1 cellular context compared by ENCODE assay signal in genomic region chr2:218406209-218406948, GRCh38.
TF ChIP-seq lines count a peak whose summit lies in the region.

No MANE protein-coding gene starts in this region.

TF ChIP-seq in HepG2, 621 proteins besides CTCF, POLR2A, EP300 and RAD21 (continued from another document and continues in another):
- TF ChIP-seq GMEB2 (CRISPR knock-in tag; IDR thresholded peaks at IDR 0.05; ENCODE audit: low read depth) (0 out of 2 replicates have a peak, but pooled peaks have one; percentile 50), TBX3 (IDR thresholded peaks at IDR 0.05; ENCODE audit: borderline replicate concordance) (0 out of 2 replicates have a peak, but pooled peaks have one; percentile 24), SMAD1 (CRISPR knock-in tag; IDR thresholded peaks at IDR 0.05; ENCODE audit: borderline replicate concordance, low read depth) (no peak), SNAI1 (CRISPR knock-in tag; IDR thresholded peaks at IDR 0.05; ENCODE audit: borderline replicate concordance) (peak; percentile 97), POLR2AphosphoS5 (IDR thresholded peaks at IDR 0.05; ENCODE audit: low read depth, low read length) (peak; percentile 47), TAF15 (IDR thresholded peaks at IDR 0.05; ENCODE audit: low read depth, low read length, poor library complexity, severe bottlenecking) (peak; percentile 99), CCAR2 (optimal IDR thresholded peaks at IDR 0.05; ENCODE audit: low read depth, low read length) (no peak), DPF2 (CRISPR knock-in tag; IDR thresholded peaks at IDR 0.05; ENCODE audit: borderline replicate concordance, low read depth) (0 out of 2 replicates have a peak, but pooled peaks have one; percentile 9), ZNF552 (CRISPR knock-in tag; IDR thresholded peaks at IDR 0.05; ENCODE audit: borderline replicate concordance) (no peak), ZNF710 (CRISPR knock-in tag; IDR thresholded peaks at IDR 0.05; ENCODE audit: borderline replicate concordance) (no peak; the same call in 1 of the 2 replicates), ZNF563 (CRISPR knock-in tag; IDR thresholded peaks at IDR 0.05) (no peak; the same call in 1 of the 2 replicates), HES4 (CRISPR knock-in tag; IDR thresholded peaks at IDR 0.05; ENCODE audit: borderline replicate concordance) (no peak), GABPA (IDR thresholded peaks at IDR 0.05; ENCODE audit: low read depth, low read length) (no peak), GABPA (CRISPR knock-in tag; IDR thresholded peaks at IDR 0.05; ENCODE audit: low read depth) (peak; percentile 88), ZNF275 (CRISPR knock-in tag; IDR thresholded peaks at IDR 0.05; ENCODE audit: borderline replicate concordance) (peak; percentile 63; the same call in 1 of the 2 replicates), PRDM4 (CRISPR knock-in tag; IDR thresholded peaks at IDR 0.05; ENCODE audit: borderline replicate concordance) (peak; percentile 92), ATF7 (IDR thresholded peaks at IDR 0.05) (no peak), ATF7 (CRISPR knock-in tag; IDR thresholded peaks at IDR 0.05) (no peak), ZNF501 (CRISPR knock-in tag; IDR thresholded peaks at IDR 0.05) (peak; percentile 80), SIN3A (IDR thresholded peaks at IDR 0.05; ENCODE audit: borderline replicate concordance, low read depth, low read length) (peak; percentile 70; the same call in 1 of the 2 replicates), ZNF232 (CRISPR knock-in tag; IDR thresholded peaks at IDR 0.05; ENCODE audit: borderline replicate concordance) (no peak), ESRRA (CRISPR knock-in tag; IDR thresholded peaks at IDR 0.05; ENCODE audit: low read depth) (peak; percentile 33; the same call in 1 of the 2 replicates), ZSCAN30 (CRISPR knock-in tag; IDR thresholded peaks at IDR 0.05) (no peak), NFRKB (IDR thresholded peaks at IDR 0.05) (no peak), PBX3 (CRISPR knock-in tag; IDR thresholded peaks at IDR 0.05; ENCODE audit: borderline replicate concordance) (no peak), ZNF703 (CRISPR knock-in tag; IDR thresholded peaks at IDR 0.05; ENCODE audit: borderline replicate concordance) (no peak; the same call in 1 of the 2 replicates), TCF7 (IDR thresholded peaks at IDR 0.05; ENCODE audit: low read depth) (no peak), ZFP1 (CRISPR knock-in tag; IDR thresholded peaks at IDR 0.05) (0 out of 2 replicates have a peak, but pooled peaks have one; percentile 32), REST (IDR thresholded peaks at IDR 0.05; ENCODE audit: borderline replicate concordance in 1 of 2, low read depth in 1 of 2, low read length in 2 of 2) (peak in 1 of 2 experiments; percentile 45; a peak in 1 of 4 replicates), ZNF574 (CRISPR knock-in tag; IDR thresholded peaks at IDR 0.05) (peak; percentile 63; the same call in 1 of the 2 replicates), HNF4G (IDR thresholded peaks at IDR 0.05; ENCODE audit: borderline replicate concordance, low read depth, low read length) (no peak), HNF4G (CRISPR knock-in tag; IDR thresholded peaks at IDR 0.05; ENCODE audit: borderline replicate concordance, low read depth) (peak; percentile 74; the same call in 1 of the 2 replicates), ZNF777 (CRISPR knock-in tag; IDR thresholded peaks at IDR 0.05) (peak; percentile 56; the same call in 1 of the 2 replicates), ZNF747 (CRISPR knock-in tag; IDR thresholded peaks at IDR 0.05; ENCODE audit: borderline replicate concordance) (no peak; the same call in 1 of the 2 replicates), ZNF75D (CRISPR knock-in tag; IDR thresholded peaks at IDR 0.05; ENCODE audit: borderline replicate concordance) (0 out of 2 replicates have a peak, but pooled peaks have one; percentile 40), ZNF670 (CRISPR knock-in tag; IDR thresholded peaks at IDR 0.05; ENCODE audit: borderline replicate concordance) (peak; percentile 74; the same call in 1 of the 2 replicates), DDIT3 (CRISPR knock-in tag; IDR thresholded peaks at IDR 0.05) (0 out of 2 replicates have a peak, but pooled peaks have one; percentile 36), HDAC2 (CRISPR knock-in tag; IDR thresholded peaks at IDR 0.05) (peak; percentile 63), ZNF34 (CRISPR knock-in tag; IDR thresholded peaks at IDR 0.05; ENCODE audit: borderline replicate concordance) (peak; percentile 44; the same call in 1 of the 2 replicates), BRF2 (CRISPR knock-in tag; IDR thresholded peaks at IDR 0.05) (no peak), FOXO1 (CRISPR knock-in tag; IDR thresholded peaks at IDR 0.05) (peak; percentile 61; the same call in 1 of the 2 replicates), ZSCAN20 (CRISPR knock-in tag; IDR thresholded peaks at IDR 0.05; ENCODE audit: borderline replicate concordance) (no peak), HDAC1 (CRISPR knock-in tag; IDR thresholded peaks at IDR 0.05) (peak; percentile 51), THRA (CRISPR knock-in tag; IDR thresholded peaks at IDR 0.05; ENCODE audit: borderline replicate concordance) (peak; percentile 48; the same call in 1 of the 2 replicates), ZMYM3 (CRISPR knock-in tag; IDR thresholded peaks at IDR 0.05) (no peak)
